ENCODE assay signal across 26 cellular contexts in the genomic region with DNA sequence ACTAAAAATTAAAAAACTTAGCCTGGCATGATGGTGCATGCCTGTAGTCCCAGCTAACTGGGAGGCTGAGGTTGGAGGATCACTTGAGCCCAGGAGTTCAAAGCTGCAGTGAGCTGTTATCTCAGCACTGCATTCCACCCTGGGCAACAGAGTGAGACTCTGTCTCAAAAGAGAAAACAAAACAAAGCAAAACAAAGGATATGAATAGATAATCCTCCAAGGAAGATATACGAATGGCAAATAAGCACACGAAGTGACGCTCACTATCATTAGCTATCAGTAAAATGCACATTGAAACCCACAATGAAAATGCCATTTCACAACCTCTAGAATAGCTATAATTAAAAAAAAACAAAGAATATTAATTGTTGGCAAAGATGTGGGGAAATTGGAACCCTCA.
DNase-seq lines count a peak whose midpoint lies in the region; ATAC-seq, FAIRE-seq and TF ChIP-seq lines count a peak whose summit lies in the region.
"Had no signal": no experiment of that assay in that cellular context is flagged by ENCODE, and none has a peak within 500 bp of the region (broad histone marks: within the 10 kb centered on the region; RNA-seq: fewer than 3 reads in every experiment).

No MANE protein-coding gene starts in this region.

- no peak for ATAC-seq in K562
- ATAC-seq in SK-N-SH treated with all-trans-retinoic acid at 6 μM for 48 hours: no peak
- ATAC-seq: CD8-positive, alpha-beta T cell; GM12878 had no signal

- H3K27ac Mint-ChIP-seq in activated T-helper 1 cell treated with anti-CD3 and anti-CD28 coated beads, Interleukin-12 subunit alpha, Interleukin-12 subunit beta, Interleukin-2, Interleukin-4 antibody, amounts not matched to agents 30 ng/mL and 10 ng/mL and 1 ng/mL, durations not matched to agents 14 hours and 24 hours and 36 hours: no peak overlapping the region
- H3K27ac Mint-ChIP-seq: B cell; CD4-positive, alpha-beta T cell; CD8-positive, alpha-beta T cell had no signal

- WGBS in K562 (ENCODE audit: insufficient coverage, low coverage, missing lambda C conversion rate): 12% methylated on average over 3 of the region's 3 CpGs

- H3K27me3 Mint-ChIP-seq in activated T-helper 1 cell treated with anti-CD3 and anti-CD28 coated beads, Interleukin-12 subunit alpha, Interleukin-12 subunit beta, Interleukin-2, Interleukin-4 antibody, amounts not matched to agents 30 ng/mL and 10 ng/mL and 1 ng/mL, durations not matched to agents 14 hours and 24 hours and 36 hours (ENCODE audit: insufficient read depth): peaks cover 4% of the 10 kb centered on the region

- no peak overlapping the region for H3K9ac ChIP-seq in K562 (ENCODE audit: insufficient read depth in 1 of 2, low read depth in 2 of 2, low read length in 2 of 2)
- H3K9ac ChIP-seq: BLaER1 treated with 17β-estradiol and CSF1 and Interleukin-3, amounts not matched to agents 10 nM and 100 nM had no signal

- DNase-seq in OCI-M1 (lab: John Stamatoyannopoulos, UW): peak; percentile 47
- peak in 1 of 4 experiments; percentile 40 for DNase-seq in K562 (ENCODE audit: extremely low read depth in 1 of 4, low spot score in 3 of 4)
- peak; percentile 26 to 45 for DNase-seq in erythroblast (lab: John Stamatoyannopoulos, UW)
- no peak for DNase-seq in WERI-Rb-1
- DNase-seq in hippocampal formation (lab: John Stamatoyannopoulos, UW): no peak
- DNase-seq in activated T-helper 1 cell treated with anti-CD3 and anti-CD28 coated beads, Interleukin-12 subunit alpha, Interleukin-12 subunit beta, Interleukin-2, Interleukin-4 antibody, amounts not matched to agents 30 ng/mL and 10 ng/mL and 1 ng/mL, durations not matched to agents 14 hours and 24 hours and 36 hours (ENCODE audit: low spot score): no peak
- DNase-seq: 8988T; AML-193; CD4-positive, alpha-beta T cell; CD8-positive, alpha-beta T cell; COR-L47; DMS 273 treated with DMSO at 0.1 percent for 48 hours; DMS153; DMS53; DMS79; DND-41; EL; GDM1 had no signal

- H2AFZ ChIP-seq in K562 (ENCODE audit: low read depth, low read length): no peak overlapping the region; the same call in 1 of the 2 replicates

- BruUV-seq in K562 (replicated peaks; lab: Mats Ljungman, UMichigan): no TSS peak

- H3K36me3 ChIP-seq in K562 (ENCODE audit: control insufficient read depth, insufficient read depth, low read length): no peaks in the 10 kb centered on the region
- H3K36me3 ChIP-seq in WERI-Rb-1: no peaks in the 10 kb centered on the region
- H3K36me3 ChIP-seq: BLaER1 treated with 17β-estradiol and CSF1 and Interleukin-3, amounts not matched to agents 10 nM and 100 nM had no signal

- no peaks in the 10 kb centered on the region for H3K9me3 Mint-ChIP-seq in activated T-helper 1 cell treated with anti-CD3 and anti-CD28 coated beads, Interleukin-12 subunit alpha, Interleukin-12 subunit beta, Interleukin-2, Interleukin-4 antibody, amounts not matched to agents 30 ng/mL and 10 ng/mL and 1 ng/mL, durations not matched to agents 14 hours and 24 hours and 36 hours
- H3K9me3 Mint-ChIP-seq: CD4-positive, alpha-beta T cell; CD8-positive, alpha-beta T cell had no signal

- CTCF ChIA-PET in K562 (lab: Yijun Ruan, JAX; ENCODE audit: low intra/inter-chr PET ratio): no interaction called here

- no peaks in the 10 kb centered on the region for H3K36me3 Mint-ChIP-seq in activated T-helper 1 cell treated with anti-CD3 and anti-CD28 coated beads, Interleukin-12 subunit alpha, Interleukin-12 subunit beta, Interleukin-2, Interleukin-4 antibody, amounts not matched to agents 30 ng/mL and 10 ng/mL and 1 ng/mL, durations not matched to agents 14 hours and 24 hours and 36 hours (ENCODE audit: low read depth)
- H3K36me3 Mint-ChIP-seq: CD8-positive, alpha-beta T cell had no signal

- in situ Hi-C loops in K562 (cut with MboI): no loop called here

- no peaks in the 10 kb centered on the region for H3K9me1 ChIP-seq in K562 (ENCODE audit: control insufficient read depth, insufficient read depth, low read length)

- TF ChIP-seq EP300 in K562 (IDR thresholded peaks at IDR 0.05; ENCODE audit: low read length): no peak

- H3K27me3 ChIP-seq in K562 (ENCODE audit: control insufficient read depth in 2 of 2, insufficient read depth in 2 of 2, low read length in 2 of 2) (no peaks in the 10 kb centered on the region), WERI-Rb-1 (ENCODE audit: insufficient read depth, low read depth, severe bottlenecking) (peaks cover 2% of the 10 kb centered on the region)
- H3K27me3 ChIP-seq: BLaER1 treated with 17β-estradiol and CSF1 and Interleukin-3, amounts not matched to agents 10 nM and 100 nM had no signal

- H3K9me3 ChIP-seq in K562 (replicated peaks; ENCODE audit: control insufficient read depth, insufficient read depth, low read depth, low read length): peaks cover 3% of the 10 kb centered on the region
- H3K9me3 ChIP-seq in WERI-Rb-1 (ENCODE audit: severe bottlenecking): no peaks in the 10 kb centered on the region
- H3K9me3 ChIP-seq: BLaER1 treated with 17β-estradiol and CSF1 and Interleukin-3, amounts not matched to agents 10 nM and 100 nM had no signal

- intact Hi-C loops in K562 (cut with micrococcal nuclease): no loop called here
- intact Hi-C loops in activated T-helper 1 cell treated with anti-CD3 and anti-CD28 coated beads, Interleukin-12 subunit alpha, Interleukin-12 subunit beta, Interleukin-2, Interleukin-4 antibody, amounts not matched to agents 30 ng/mL and 10 ng/mL and 1 ng/mL, durations not matched to agents 14 hours and 24 hours and 36 hours (cut with micrococcal nuclease): no loop called here

- H3K4me1 ChIP-seq in K562 (replicated peaks in 1 of 2; ENCODE audit: control insufficient read depth in 2 of 2, insufficient read depth in 2 of 2, low read length in 2 of 2): peaks cover 28 to 43% of the 10 kb centered on the region in 2 experiments

- H3K4me2 ChIP-seq in K562 (ENCODE audit: insufficient read depth, low read length): no peak overlapping the region
- H3K4me2 ChIP-seq: BLaER1 treated with 17β-estradiol and CSF1 and Interleukin-3, amounts not matched to agents 10 nM and 100 nM had no signal

- H3K4me3 Mint-ChIP-seq in activated T-helper 1 cell treated with anti-CD3 and anti-CD28 coated beads, Interleukin-12 subunit alpha, Interleukin-12 subunit beta, Interleukin-2, Interleukin-4 antibody, amounts not matched to agents 30 ng/mL and 10 ng/mL and 1 ng/mL, durations not matched to agents 14 hours and 24 hours and 36 hours: no peak overlapping the region
- H3K4me3 Mint-ChIP-seq: B cell; CD4-positive, alpha-beta T cell; CD8-positive, alpha-beta T cell had no signal

- H3K79me2 ChIP-seq in K562 (ENCODE audit: control insufficient read depth, insufficient read depth, low read length): no peaks in the 10 kb centered on the region

- TF ChIP-seq CTCF in K562 (IDR thresholded peaks at IDR 0.05 in 2 of 3, conservative IDR thresholded peaks at IDR 0.05 in 1 of 3; ENCODE audit: insufficient read depth in 2 of 3, low read depth in 1 of 3, low read length in 3 of 3): no peak
- no peak for TF ChIP-seq CTCF in WERI-Rb-1 (IDR thresholded peaks at IDR 0.05; ENCODE audit: low read depth, low read length)

- TF ChIP-seq RAD21 in K562 (CRISPR knock-in tag; conservative IDR thresholded peaks at IDR 0.05 in 1 of 2, IDR thresholded peaks at IDR 0.05 in 1 of 2): no peak

- FAIRE-seq in K562 (lab: Jason Lieb, UNC): no peak
- FAIRE-seq: A204.1, GM12878, GM12892, GM18507 had no signal

- no peak overlapping the region for H3K4me3 ChIP-seq in K562
- no peak overlapping the region for H3K4me3 ChIP-seq in WERI-Rb-1 (ENCODE audit: low read depth, low read length)
- H3K4me3 ChIP-seq: BLaER1 treated with 17β-estradiol and CSF1 and Interleukin-3, amounts not matched to agents 10 nM and 100 nM; GM12878 had no signal

- POLR2A ChIA-PET in K562 (lab: Yijun Ruan, JAX): interaction anchor here (0.7 to 1.8 kb wide), 3 partner anchors 21 to 384 kb away, joined by 3 to 4 read pairs (median 4); no protein-coding TSS in a partner anchor

- H3K4me1 Mint-ChIP-seq in activated T-helper 1 cell treated with anti-CD3 and anti-CD28 coated beads, Interleukin-12 subunit alpha, Interleukin-12 subunit beta, Interleukin-2, Interleukin-4 antibody, amounts not matched to agents 30 ng/mL and 10 ng/mL and 1 ng/mL, durations not matched to agents 14 hours and 24 hours and 36 hours (ENCODE audit: low read depth): no peaks in the 10 kb centered on the region
- H3K4me1 Mint-ChIP-seq: B cell had no signal

- TF ChIP-seq POLR2A in K562 (conservative IDR thresholded peaks at IDR 0.05) (no peak), erythroblast (IDR thresholded peaks at IDR 0.05; ENCODE audit: low read length) (no peak)

- H3K27ac ChIP-seq in K562 (ENCODE audit: extremely low read depth, low read depth, low read length): no peak overlapping the region; the same call in 2 of the 3 replicates
- no peak overlapping the region for H3K27ac ChIP-seq in WERI-Rb-1
- H3K27ac ChIP-seq: BLaER1 treated with 17β-estradiol and CSF1 and Interleukin-3, amounts not matched to agents 10 nM and 100 nM; C4-2B had no signal

- no peaks in the 10 kb centered on the region for H4K20me1 ChIP-seq in K562 (replicated peaks; ENCODE audit: control insufficient read depth, insufficient read depth, low read length)
- H4K20me1 ChIP-seq: BLaER1 treated with 17β-estradiol and CSF1 and Interleukin-3, amounts not matched to agents 10 nM and 100 nM had no signal

TF ChIP-seq in K562, 482 proteins besides CTCF, POLR2A, EP300 and RAD21 (continues in another document):
- TF ChIP-seq, protein P1, sequence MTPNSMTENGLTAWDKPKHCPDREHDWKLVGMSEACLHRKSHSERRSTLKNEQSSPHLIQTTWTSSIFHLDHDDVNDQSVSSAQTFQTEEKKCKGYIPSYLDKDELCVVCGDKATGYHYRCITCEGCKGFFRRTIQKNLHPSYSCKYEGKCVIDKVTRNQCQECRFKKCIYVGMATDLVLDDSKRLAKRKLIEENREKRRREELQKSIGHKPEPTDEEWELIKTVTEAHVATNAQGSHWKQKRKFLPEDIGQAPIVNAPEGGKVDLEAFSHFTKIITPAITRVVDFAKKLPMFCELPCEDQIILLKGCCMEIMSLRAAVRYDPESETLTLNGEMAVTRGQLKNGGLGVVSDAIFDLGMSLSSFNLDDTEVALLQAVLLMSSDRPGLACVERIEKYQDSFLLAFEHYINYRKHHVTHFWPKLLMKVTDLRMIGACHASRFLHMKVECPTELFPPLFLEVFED (CRISPR knock-in tag; conservative IDR thresholded peaks at IDR 0.05): no peak
- no peak for TF ChIP-seq ETV5 (CRISPR knock-in tag; IDR thresholded peaks at IDR 0.05; ENCODE audit: low read depth)

TF ChIP-seq in SK-N-SH treated with all-trans-retinoic acid at 6 μM for 48 hours, 23 proteins besides CTCF, POLR2A, EP300 and RAD21 (continues in another document):
- TF ChIP-seq ZFP3 (CRISPR knock-in tag; IDR thresholded peaks at IDR 0.05) (no peak), CSDC2 (CRISPR knock-in tag; IDR thresholded peaks at IDR 0.05) (no peak), ZFP30 (CRISPR knock-in tag; IDR thresholded peaks at IDR 0.05) (no peak), SNAI2 (CRISPR knock-in tag; IDR thresholded peaks at IDR 0.05) (no peak), TCF4 (CRISPR knock-in tag; IDR thresholded peaks at IDR 0.05; ENCODE audit: borderline replicate concordance) (no peak), ZNF8 (CRISPR knock-in tag; IDR thresholded peaks at IDR 0.05) (no peak), BACH2 (CRISPR knock-in tag; IDR thresholded peaks at IDR 0.05; ENCODE audit: borderline replicate concordance) (no peak), ZC3H10 (CRISPR knock-in tag; IDR thresholded peaks at IDR 0.05) (no peak), ESRRG (CRISPR knock-in tag; IDR thresholded peaks at IDR 0.05) (no peak)

Comparison
In these comparisons a context has a peak if more than half of its experiments do, and no peak if none do; other contexts are left out.
1. DNase-seq: peak in OCI-M1 (single experiment) and erythroblast (2 of 2); none in WERI-Rb-1 (single experiment), hippocampal formation (0 of 2) and activated T-helper 1 cell treated with anti-CD3 and anti-CD28 coated beads, Interleukin-12 subunit alpha, Interleukin-12 subunit beta, Interleukin-2, Interleukin-4 antibody, amounts not matched to agents 30 ng/mL and 10 ng/mL and 1 ng/mL, durations not matched to agents 14 hours and 24 hours and 36 hours (single experiment).